Comparison of ENCODE assay signal across 1 cellular context in the genomic region with DNA sequence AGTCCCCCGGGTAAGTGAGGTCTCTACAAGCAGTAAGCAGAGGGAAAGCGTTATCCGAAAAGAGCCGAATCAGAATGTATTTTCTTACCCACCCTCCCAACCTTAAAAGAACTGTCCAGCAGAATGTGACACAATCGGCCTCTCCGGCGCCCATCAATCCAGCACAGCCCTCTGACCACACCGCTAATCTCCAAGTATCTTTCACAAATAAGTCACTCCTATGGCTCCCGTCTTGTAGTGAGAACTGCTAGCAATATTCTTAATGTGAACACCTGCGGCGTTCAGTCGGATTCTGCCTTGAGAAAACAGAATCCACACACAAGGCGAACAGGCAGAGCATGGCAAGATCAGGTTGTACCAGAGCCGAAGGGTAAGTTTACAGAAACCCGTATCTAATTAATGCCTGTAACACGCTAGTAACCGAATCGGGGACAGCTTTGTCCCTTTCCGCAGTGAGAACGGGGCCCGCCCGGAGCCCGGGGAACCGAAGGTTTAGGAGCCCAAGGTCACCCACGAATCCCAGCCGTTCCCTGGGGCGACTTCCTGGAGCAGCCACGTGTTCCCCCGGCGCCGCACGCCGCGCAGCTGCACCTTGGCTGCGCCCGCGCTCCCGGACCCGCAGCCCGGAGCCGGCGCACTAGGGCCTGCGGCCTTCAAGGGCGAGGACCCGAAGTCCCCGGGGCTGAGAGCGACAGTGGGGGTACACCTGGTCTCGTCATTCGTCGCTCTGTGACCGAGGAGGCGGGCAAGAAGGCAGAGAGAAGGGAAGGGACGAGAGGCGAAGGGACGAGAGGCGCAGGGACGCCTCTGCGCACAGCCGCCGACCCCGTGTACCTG.
TF ChIP-seq lines count a peak whose summit lies in the region.

No MANE protein-coding gene starts in this region.

TF ChIP-seq in K562, 482 proteins besides CTCF, POLR2A, EP300 and RAD21 (continued from another document and continues in another):
- TF ChIP-seq, protein P1, sequence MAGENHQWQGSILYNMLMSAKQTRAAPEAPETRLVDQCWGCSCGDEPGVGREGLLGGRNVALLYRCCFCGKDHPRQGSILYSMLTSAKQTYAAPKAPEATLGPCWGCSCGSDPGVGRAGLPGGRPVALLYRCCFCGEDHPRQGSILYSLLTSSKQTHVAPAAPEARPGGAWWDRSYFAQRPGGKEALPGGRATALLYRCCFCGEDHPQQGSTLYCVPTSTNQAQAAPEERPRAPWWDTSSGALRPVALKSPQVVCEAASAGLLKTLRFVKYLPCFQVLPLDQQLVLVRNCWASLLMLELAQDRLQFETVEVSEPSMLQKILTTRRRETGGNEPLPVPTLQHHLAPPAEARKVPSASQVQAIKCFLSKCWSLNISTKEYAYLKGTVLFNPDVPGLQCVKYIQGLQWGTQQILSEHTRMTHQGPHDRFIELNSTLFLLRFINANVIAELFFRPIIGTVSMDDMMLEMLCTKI (IDR thresholded peaks at IDR 0.05; ENCODE audit: partially characterized antibody), result no peak
- TF ChIP-seq, protein P2, sequence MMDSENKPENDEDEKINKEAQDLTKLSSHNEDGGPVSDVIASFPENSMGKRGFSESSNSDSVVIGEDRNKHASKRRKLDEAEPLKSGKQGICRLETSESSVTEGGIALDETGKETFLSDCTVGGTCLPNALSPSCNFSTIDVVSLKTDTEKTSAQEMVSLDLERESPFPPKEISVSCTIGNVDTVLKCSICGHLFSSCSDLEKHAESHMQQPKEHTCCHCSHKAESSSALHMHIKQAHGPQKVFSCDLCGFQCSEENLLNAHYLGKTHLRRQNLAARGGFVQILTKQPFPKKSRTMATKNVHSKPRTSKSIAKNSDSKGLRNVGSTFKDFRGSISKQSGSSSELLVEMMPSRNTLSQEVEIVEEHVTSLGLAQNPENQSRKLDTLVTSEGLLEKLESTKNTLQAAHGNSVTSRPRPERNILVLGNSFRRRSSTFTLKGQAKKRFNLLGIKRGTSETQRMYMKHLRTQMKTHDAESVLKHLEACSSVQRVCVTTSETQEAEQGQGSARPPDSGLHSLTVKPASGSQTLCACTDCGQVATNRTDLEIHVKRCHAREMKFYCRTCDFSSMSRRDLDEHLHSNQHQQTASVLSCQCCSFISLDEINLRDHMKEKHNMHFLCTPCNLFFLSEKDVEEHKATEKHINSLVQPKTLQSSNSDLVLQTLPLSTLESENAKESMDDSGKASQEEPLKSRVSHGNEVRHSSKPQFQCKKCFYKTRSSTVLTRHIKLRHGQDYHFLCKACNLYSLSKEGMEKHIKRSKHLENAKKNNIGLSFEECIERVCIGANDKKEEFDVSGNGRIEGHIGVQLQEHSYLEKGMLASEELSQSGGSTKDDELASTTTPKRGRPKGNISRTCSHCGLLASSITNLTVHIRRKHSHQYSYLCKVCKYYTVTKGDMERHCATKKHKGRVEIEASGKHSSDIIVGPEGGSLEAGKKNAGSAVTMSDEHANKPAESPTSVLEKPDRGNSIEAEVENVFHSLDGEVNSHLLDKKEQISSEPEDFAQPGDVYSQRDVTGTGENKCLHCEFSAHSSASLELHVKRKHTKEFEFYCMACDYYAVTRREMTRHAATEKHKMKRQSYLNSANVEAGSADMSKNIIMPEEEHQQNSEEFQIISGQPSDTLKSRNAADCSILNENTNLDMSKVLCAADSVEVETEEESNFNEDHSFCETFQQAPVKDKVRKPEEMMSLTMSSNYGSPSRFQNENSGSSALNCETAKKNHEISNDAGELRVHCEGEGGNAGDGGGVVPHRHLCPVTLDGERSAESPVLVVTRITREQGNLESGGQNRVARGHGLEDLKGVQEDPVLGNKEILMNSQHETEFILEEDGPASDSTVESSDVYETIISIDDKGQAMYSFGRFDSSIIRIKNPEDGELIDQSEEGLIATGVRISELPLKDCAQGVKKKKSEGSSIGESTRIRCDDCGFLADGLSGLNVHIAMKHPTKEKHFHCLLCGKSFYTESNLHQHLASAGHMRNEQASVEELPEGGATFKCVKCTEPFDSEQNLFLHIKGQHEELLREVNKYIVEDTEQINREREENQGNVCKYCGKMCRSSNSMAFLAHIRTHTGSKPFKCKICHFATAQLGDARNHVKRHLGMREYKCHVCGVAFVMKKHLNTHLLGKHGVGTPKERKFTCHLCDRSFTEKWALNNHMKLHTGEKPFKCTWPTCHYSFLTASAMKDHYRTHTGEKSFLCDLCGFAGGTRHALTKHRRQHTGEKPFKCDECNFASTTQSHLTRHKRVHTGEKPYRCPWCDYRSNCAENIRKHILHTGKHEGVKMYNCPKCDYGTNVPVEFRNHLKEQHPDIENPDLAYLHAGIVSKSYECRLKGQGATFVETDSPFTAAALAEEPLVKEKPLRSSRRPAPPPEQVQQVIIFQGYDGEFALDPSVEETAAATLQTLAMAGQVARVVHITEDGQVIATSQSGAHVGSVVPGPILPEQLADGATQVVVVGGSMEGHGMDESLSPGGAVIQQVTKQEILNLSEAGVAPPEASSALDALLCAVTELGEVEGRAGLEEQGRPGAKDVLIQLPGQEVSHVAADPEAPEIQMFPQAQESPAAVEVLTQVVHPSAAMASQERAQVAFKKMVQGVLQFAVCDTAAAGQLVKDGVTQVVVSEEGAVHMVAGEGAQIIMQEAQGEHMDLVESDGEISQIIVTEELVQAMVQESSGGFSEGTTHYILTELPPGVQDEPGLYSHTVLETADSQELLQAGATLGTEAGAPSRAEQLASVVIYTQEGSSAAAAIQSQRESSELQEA (IDR thresholded peaks at IDR 0.05; ENCODE audit: low read depth), result no peak
- TF ChIP-seq ZFX (CRISPR knock-in tag; IDR thresholded peaks at IDR 0.05) (no peak; the same call in 1 of the 2 replicates), ELK3 (CRISPR knock-in tag; IDR thresholded peaks at IDR 0.05) (no peak), ZNF785 (CRISPR knock-in tag; IDR thresholded peaks at IDR 0.05) (no peak), STAT6 (CRISPR knock-in tag; IDR thresholded peaks at IDR 0.05) (no peak), SMAD4 (CRISPR knock-in tag; conservative IDR thresholded peaks at IDR 0.05) (0 out of 2 replicates have a peak, but pooled peaks have one; percentile 7), KDM5B (IDR thresholded peaks at IDR 0.05; ENCODE audit: insufficient replicate concordance, low read depth, low read length) (no peak), TCF7 (IDR thresholded peaks at IDR 0.05; ENCODE audit: borderline replicate concordance) (no peak), ZNF212 (CRISPR knock-in tag; IDR thresholded peaks at IDR 0.05) (0 out of 2 replicates have a peak, but pooled peaks have one; percentile 54), HNRNPLL (IDR thresholded peaks at IDR 0.05; ENCODE audit: low read depth, low read length, poor library complexity, severe bottlenecking) (peak; percentile 17), FOS (IDR thresholded peaks at IDR 0.05; ENCODE audit: extremely low read depth, insufficient read length) (no peak), ATF7 (IDR thresholded peaks at IDR 0.05) (no peak), ZBTB1 (CRISPR knock-in tag; IDR thresholded peaks at IDR 0.05; ENCODE audit: borderline replicate concordance, low read depth) (no peak), HNRNPH1 (optimal IDR thresholded peaks at IDR 0.05; ENCODE audit: low read depth, low read length) (no peak), SMARCC2 (IDR thresholded peaks at IDR 0.05; ENCODE audit: low read depth) (no peak), CBFA2T2 (conservative IDR thresholded peaks at IDR 0.05) (no peak), ZNF354B (CRISPR knock-in tag; IDR thresholded peaks at IDR 0.05) (no peak), HSF4 (CRISPR knock-in tag; IDR thresholded peaks at IDR 0.05; ENCODE audit: borderline replicate concordance) (no peak), SNIP1 (IDR thresholded peaks at IDR 0.05; ENCODE audit: low read depth) (no peak), TSHZ1 (CRISPR knock-in tag; IDR thresholded peaks at IDR 0.05) (no peak)
- TF ChIP-seq, protein P3, sequence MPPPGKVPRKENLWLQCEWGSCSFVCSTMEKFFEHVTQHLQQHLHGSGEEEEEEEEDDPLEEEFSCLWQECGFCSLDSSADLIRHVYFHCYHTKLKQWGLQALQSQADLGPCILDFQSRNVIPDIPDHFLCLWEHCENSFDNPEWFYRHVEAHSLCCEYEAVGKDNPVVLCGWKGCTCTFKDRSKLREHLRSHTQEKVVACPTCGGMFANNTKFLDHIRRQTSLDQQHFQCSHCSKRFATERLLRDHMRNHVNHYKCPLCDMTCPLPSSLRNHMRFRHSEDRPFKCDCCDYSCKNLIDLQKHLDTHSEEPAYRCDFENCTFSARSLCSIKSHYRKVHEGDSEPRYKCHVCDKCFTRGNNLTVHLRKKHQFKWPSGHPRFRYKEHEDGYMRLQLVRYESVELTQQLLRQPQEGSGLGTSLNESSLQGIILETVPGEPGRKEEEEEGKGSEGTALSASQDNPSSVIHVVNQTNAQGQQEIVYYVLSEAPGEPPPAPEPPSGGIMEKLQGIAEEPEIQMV (tag; conservative IDR thresholded peaks at IDR 0.05; ENCODE audit: low read depth), result no peak
- TF ChIP-seq, protein P4, sequence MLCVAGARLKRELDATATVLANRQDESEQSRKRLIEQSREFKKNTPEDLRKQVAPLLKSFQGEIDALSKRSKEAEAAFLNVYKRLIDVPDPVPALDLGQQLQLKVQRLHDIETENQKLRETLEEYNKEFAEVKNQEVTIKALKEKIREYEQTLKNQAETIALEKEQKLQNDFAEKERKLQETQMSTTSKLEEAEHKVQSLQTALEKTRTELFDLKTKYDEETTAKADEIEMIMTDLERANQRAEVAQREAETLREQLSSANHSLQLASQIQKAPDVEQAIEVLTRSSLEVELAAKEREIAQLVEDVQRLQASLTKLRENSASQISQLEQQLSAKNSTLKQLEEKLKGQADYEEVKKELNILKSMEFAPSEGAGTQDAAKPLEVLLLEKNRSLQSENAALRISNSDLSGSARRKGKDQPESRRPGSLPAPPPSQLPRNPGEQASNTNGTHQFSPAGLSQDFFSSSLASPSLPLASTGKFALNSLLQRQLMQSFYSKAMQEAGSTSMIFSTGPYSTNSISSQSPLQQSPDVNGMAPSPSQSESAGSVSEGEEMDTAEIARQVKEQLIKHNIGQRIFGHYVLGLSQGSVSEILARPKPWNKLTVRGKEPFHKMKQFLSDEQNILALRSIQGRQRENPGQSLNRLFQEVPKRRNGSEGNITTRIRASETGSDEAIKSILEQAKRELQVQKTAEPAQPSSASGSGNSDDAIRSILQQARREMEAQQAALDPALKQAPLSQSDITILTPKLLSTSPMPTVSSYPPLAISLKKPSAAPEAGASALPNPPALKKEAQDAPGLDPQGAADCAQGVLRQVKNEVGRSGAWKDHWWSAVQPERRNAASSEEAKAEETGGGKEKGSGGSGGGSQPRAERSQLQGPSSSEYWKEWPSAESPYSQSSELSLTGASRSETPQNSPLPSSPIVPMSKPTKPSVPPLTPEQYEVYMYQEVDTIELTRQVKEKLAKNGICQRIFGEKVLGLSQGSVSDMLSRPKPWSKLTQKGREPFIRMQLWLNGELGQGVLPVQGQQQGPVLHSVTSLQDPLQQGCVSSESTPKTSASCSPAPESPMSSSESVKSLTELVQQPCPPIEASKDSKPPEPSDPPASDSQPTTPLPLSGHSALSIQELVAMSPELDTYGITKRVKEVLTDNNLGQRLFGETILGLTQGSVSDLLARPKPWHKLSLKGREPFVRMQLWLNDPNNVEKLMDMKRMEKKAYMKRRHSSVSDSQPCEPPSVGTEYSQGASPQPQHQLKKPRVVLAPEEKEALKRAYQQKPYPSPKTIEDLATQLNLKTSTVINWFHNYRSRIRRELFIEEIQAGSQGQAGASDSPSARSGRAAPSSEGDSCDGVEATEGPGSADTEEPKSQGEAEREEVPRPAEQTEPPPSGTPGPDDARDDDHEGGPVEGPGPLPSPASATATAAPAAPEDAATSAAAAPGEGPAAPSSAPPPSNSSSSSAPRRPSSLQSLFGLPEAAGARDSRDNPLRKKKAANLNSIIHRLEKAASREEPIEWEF (CRISPR knock-in tag; IDR thresholded peaks at IDR 0.05), result no peak
- TF ChIP-seq, protein P5, sequence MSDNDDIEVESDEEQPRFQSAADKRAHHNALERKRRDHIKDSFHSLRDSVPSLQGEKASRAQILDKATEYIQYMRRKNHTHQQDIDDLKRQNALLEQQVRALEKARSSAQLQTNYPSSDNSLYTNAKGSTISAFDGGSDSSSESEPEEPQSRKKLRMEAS (CRISPR knock-in tag; IDR thresholded peaks at IDR 0.05), result peak; percentile 82
